In genomic region chr20:51734876-51735499, GRCh38 we compare ENCODE assay signal across 21 cellular contexts.
"Had no signal": no experiment of that assay in that cellular context is flagged by ENCODE, and none has a peak within 500 bp of the region (broad histone marks: within the 10 kb centered on the region; RNA-seq: fewer than 3 reads in every experiment).

No MANE protein-coding gene starts in this region.

- H3K27me3 ChIP-seq: brain microvascular endothelial cell, esophagus muscularis mucosa, foreskin keratinocyte, heart left ventricle, left lung, upper lobe of left lung, vagina had no signal

- H3K4me3 ChIP-seq: esophagus muscularis mucosa, heart left ventricle, left lung, lower lobe of right lung, skin epidermis, thoracic aorta, upper lobe of left lung, vagina had no signal

- H3K9me3 ChIP-seq: esophagus muscularis mucosa, heart left ventricle, left lung, lower lobe of right lung, thoracic aorta, upper lobe of left lung, vagina had no signal

- H3K27ac ChIP-seq: brain microvascular endothelial cell, esophagus muscularis mucosa, foreskin keratinocyte, heart left ventricle, left lung, lower lobe of right lung, skin epidermis, thoracic aorta, upper lobe of left lung, vagina had no signal

- ATAC-seq: foreskin keratinocyte; heart left ventricle; natural killer cell treated with Interleukin-12 subunit alpha and Interleukin-12 subunit beta and Interleukin-15 and Interleukin-18, amount 100 ng/mL, for 72 hours; stimulated activated naive CD8-positive, alpha-beta T cell treated with anti-CD3 and anti-CD28 coated beads, Interleukin-15, Interleukin-2, amounts not matched to agents 100 U/mL and 50 U/mL, for 24 hours had no signal

- H3K4me1 ChIP-seq: foreskin keratinocyte, left lung, lower lobe of right lung had no signal

- H3K36me3 ChIP-seq: brain microvascular endothelial cell, esophagus muscularis mucosa, heart left ventricle, left lung, lower lobe of right lung, thoracic aorta, upper lobe of left lung, vagina had no signal

- DNase-seq: activated CD4-positive, alpha-beta T cell treated with anti-CD3 and anti-CD28 coated beads for 4 hours; activated CD4-positive, alpha-beta T cell treated with anti-CD3 and anti-CD28 coated beads, Interleukin-2, amount 50 U/mL, for 48 hours; activated CD8-positive, alpha-beta memory T cell treated with anti-CD3 and anti-CD28 coated beads for 24 hours; activated effector memory CD4-positive, alpha-beta T cell treated with anti-CD3 and anti-CD28 coated beads, Interleukin-2, amount 50 U/mL, for 16 hours; activated naive CD4-positive, alpha-beta T cell treated with anti-CD3 and anti-CD28 coated beads for 36 hours; activated naive CD8-positive, alpha-beta T cell treated with anti-CD3 and anti-CD28 coated beads for 36 hours; brain microvascular endothelial cell; foreskin keratinocyte; heart left ventricle; left lung; lower lobe of right lung; mesenchymal stem cell; stimulated activated CD4-positive, alpha-beta T cell treated with anti-CD3 and anti-CD28 coated beads, Interleukin-12 subunit alpha, Interleukin-12 subunit beta, amount 100 ng/mL, for 4 hours; stimulated activated CD4-positive, alpha-beta T cell treated with anti-CD3 and anti-CD28 coated beads, Interleukin-4, amount 100 ng/mL, for 1 hour; stimulated activated naive CD8-positive, alpha-beta T cell treated with anti-CD3 and anti-CD28 coated beads, Interleukin-15, Interleukin-2, amounts not matched to agents 100 U/mL and 50 U/mL, for 24 hours; upper lobe of left lung had no signal
